ENCODE assay signal across 15 cellular contexts in the genomic region with DNA sequence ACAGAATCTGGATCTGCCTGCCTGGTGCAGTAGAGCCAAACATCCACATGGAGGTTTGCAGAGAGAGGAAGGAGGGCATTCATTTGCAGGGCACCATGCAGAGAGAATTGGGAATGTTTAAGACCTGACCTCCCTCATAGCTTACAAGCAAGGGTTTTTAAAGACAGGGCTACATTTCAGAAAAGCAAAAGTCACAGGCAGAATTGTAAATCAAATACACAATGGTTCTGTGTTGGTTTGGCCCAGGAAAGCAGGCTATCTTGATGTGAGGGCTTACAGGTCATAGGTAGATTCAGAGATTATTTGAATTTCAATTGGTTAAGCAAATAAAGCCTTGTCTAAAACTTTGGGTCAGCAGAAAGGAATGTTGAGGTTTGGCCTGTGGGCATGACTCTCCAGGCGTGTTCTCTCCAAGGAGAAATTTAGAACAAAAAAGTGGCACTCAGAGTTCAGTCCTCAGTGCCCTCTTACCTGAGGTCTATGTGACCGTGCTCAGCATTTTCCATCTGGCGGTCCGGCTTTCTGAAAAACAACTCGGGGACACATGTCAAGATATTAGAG.
DNase-seq lines count a peak whose midpoint lies in the region; ATAC-seq and TF ChIP-seq lines count a peak whose summit lies in the region.
"Had no signal": no experiment of that assay in that cellular context is flagged by ENCODE, and none has a peak within 500 bp of the region (broad histone marks: within the 10 kb centered on the region; RNA-seq: fewer than 3 reads in every experiment).

No MANE protein-coding gene starts in this region.

- H3K4me3 ChIP-seq in lower lobe of right lung = no peak overlapping the region
- H3K4me3 ChIP-seq: SK-N-MC had no signal

- H3K27ac ChIP-seq in lower lobe of right lung = peak overlapping the region; percentile 53
- H3K27ac ChIP-seq: SK-N-MC had no signal

- TF ChIP-seq CTCF in lower lobe of right lung (IDR thresholded peaks at IDR 0.05) (no peak), natural killer cell (IDR thresholded peaks at IDR 0.05) (no peak)

- no peaks in the 10 kb centered on the region for H3K36me3 Mint-ChIP-seq in natural killer cell

- ATAC-seq in lower lobe of right lung (peak; percentile 91 to 92), HG02623 (IDR thresholded peaks at IDR 0.05; ENCODE audit: unreplicated experiment) (no peak), natural killer cell (no peak), HG03469 (IDR thresholded peaks at IDR 0.05; ENCODE audit: unreplicated experiment) (no peak)

- no peak overlapping the region for H3K27ac Mint-ChIP-seq in natural killer cell

- H3K36me3 ChIP-seq in lower lobe of right lung = no peaks in the 10 kb centered on the region
- H3K36me3 ChIP-seq: BE2C had no signal

- H3K4me3 Mint-ChIP-seq in natural killer cell = no peak overlapping the region

- no peaks in the 10 kb centered on the region for H3K9me3 ChIP-seq in lower lobe of right lung
- H3K9me3 ChIP-seq: BE2C had no signal

- intact Hi-C loops in lower lobe of right lung (cut with DNase I) (no loop called here), natural killer cell (cut with micrococcal nuclease) (no loop called here)

- peaks cover 24% of the 10 kb centered on the region for H3K4me1 ChIP-seq in lower lobe of right lung

- H3K9me3 Mint-ChIP-seq in natural killer cell = no peaks in the 10 kb centered on the region

- DNase-seq in EL (peak; percentile 62), NCI-H226 (peak; percentile 75), dedifferentiated amniotic fluid mesenchymal stem cell (ENCODE audit: extremely low spot score) (peak; percentile 32), lower lobe of right lung (peak; percentile 55), natural killer cell (no peak), NCI-H510A (lab: John Stamatoyannopoulos, UW) (no peak)
- DNase-seq: activated CD4-positive, alpha-beta T cell treated with anti-CD3 and anti-CD28 coated beads, Interleukin-2, amount 50 U/mL, for 1 hour; BE2C; cerebellar nuclear complex; NCI-H1105 treated with DMSO at 0.1 percent for 48 hours; NCI-H526; occipital lobe had no signal

- peaks cover 0 to 12% of the 10 kb centered on the region in 2 donors for H3K27me3 Mint-ChIP-seq in natural killer cell (ENCODE audit: low read depth in 2 of 2)

- H3K27me3 ChIP-seq in lower lobe of right lung (ENCODE audit: low read depth) = no peaks in the 10 kb centered on the region
- H3K27me3 ChIP-seq: BE2C had no signal

- peaks cover 0 to 15% of the 10 kb centered on the region in 2 donors for H3K4me1 Mint-ChIP-seq in natural killer cell

Comparison
In these comparisons a context has a peak if more than half of its experiments do, and no peak if none do; other contexts are left out.
1. DNase-seq: peak in EL (single experiment), NCI-H226 (single experiment), dedifferentiated amniotic fluid mesenchymal stem cell (single experiment) and lower lobe of right lung (single experiment); none in natural killer cell (single experiment) and NCI-H510A (single experiment).
2. ATAC-seq: peak in lower lobe of right lung (2 of 2); none in HG02623 (single experiment), natural killer cell (0 of 3) and HG03469 (single experiment).